ENCODE assay signal across 6 cellular contexts in genomic region chr11:64359712-64360402, GRCh38. TPM values are rescaled to one million over a fixed set of nuclear protein-coding genes. Genes with fewer than 3 reads are reported as not detected.
DNase-seq lines count a peak whose midpoint lies in the region; ATAC-seq and TF ChIP-seq lines count a peak whose summit lies in the region.

No MANE protein-coding gene starts in this region.

- WGBS in heart left ventricle, 4 donors: 66 to 77% (median 75%) methylated on average over 23 to 35 of the region's 35 CpGs

- peak overlapping the region in 10 of 12 donors; percentile 78 to 95 (median 92) for H3K27ac ChIP-seq in heart left ventricle

- no peak for TF ChIP-seq CTCF in heart left ventricle (IDR thresholded peaks at IDR 0.05)

- intact Hi-C loops in heart left ventricle (cut with DNase I) (loop anchor here in 4 of 10 donors (5.0 to 10.0 kb wide), 3 partner anchors 43 to 295 kb away; partner anchors contain the start of genes PRDX5 (in 3 of the 4) and TRMT112 (in 3 of the 4)), left ventricle myocardium superior (cut with micrococcal nuclease) (no loop called here)

- peaks cover 0 to 45% (median 42%) of the 10 kb centered on the region in 9 donors for H3K36me3 ChIP-seq in heart left ventricle

- ATAC-seq in heart left ventricle (no peak), left ventricle myocardium superior (no peak), GM19397 (IDR thresholded peaks at IDR 0.05; ENCODE audit: unreplicated experiment) (no peak)

- no peaks in the 10 kb centered on the region for H3K9me3 ChIP-seq in heart left ventricle

- TF ChIP-seq POLR2A in heart left ventricle (IDR thresholded peaks at IDR 0.05): no peak

- H3K4me1 ChIP-seq in heart left ventricle: peaks cover 3 to 47% (median 30%) of the 10 kb centered on the region in 12 donors

- peak overlapping the region; percentile 68 to 94 (median 84) for H3K4me3 ChIP-seq in heart left ventricle

- DNase-seq in heart left ventricle (peak in 1 of 5 donors; percentile 34), left ventricle myocardium superior (no peak), nucleus accumbens (lab: John Stamatoyannopoulos, UW) (peak in 39 of 56 donors; percentile 15 to 86 (median 61)), OCI-M1 (lab: John Stamatoyannopoulos, UW) (no peak)
- peak; percentile 24 for DNase-seq in central memory CD4-positive, alpha-beta T cell

- H3K27me3 ChIP-seq in heart left ventricle: no peaks in the 10 kb centered on the region

RNA-seq across cellular contexts. Expression of gene RPS6KA4, which starts 0.9 kb away (rescaled TPM):
- total RNA-seq in heart left ventricle (10 to 100 TPM; 12.8 to 32.5 (median 18.3) TPM), left ventricle myocardium superior (15.1 TPM)
- polyA plus RNA-seq in heart left ventricle: 10 to 100 TPM; 15.0 to 30.4 TPM

RNA-seq across cellular contexts. Expression of gene CCDC88B, which starts 19.9 kb away (rescaled TPM):
- total RNA-seq in heart left ventricle (10 to 100 TPM in 1 of 9 donors, 1 to 10 TPM in 8; 4.1 to 16.2 (median 7.3) TPM), left ventricle myocardium superior (7.2 TPM)
- polyA plus RNA-seq in heart left ventricle: 10 to 100 TPM in 1 of 2 donors, 1 to 10 TPM in 1; 8.1 to 24.0 TPM

RNA-seq across cellular contexts. Expression of gene PRDX5, which starts 41.9 kb away (rescaled TPM):
- 100 to 1,000 TPM; 220 to 561 (median 290) TPM for total RNA-seq in heart left ventricle
- 100 to 1,000 TPM; 385 to 882 TPM for polyA plus RNA-seq in heart left ventricle
- 362 TPM for total RNA-seq in left ventricle myocardium superior

RNA-seq across cellular contexts. Expression of gene TRMT112, which starts 42.5 kb away (rescaled TPM):
- total RNA-seq in heart left ventricle (100 to 1,000 TPM in 4 of 9 donors, 10 to 100 TPM in 5; 80.0 to 169 (median 95.6) TPM), left ventricle myocardium superior (83.4 TPM)
- 100 to 1,000 TPM; 172 to 186 TPM for polyA plus RNA-seq in heart left ventricle

RNA-seq across cellular contexts. Expression of gene ESRRA, which starts 54.5 kb away (rescaled TPM):
- total RNA-seq in heart left ventricle (100 to 1,000 TPM in 8 of 9 donors, 10 to 100 TPM in 1; 94.0 to 291 (median 145) TPM), left ventricle myocardium superior (256 TPM)
- 100 to 1,000 TPM; 217 to 260 TPM for polyA plus RNA-seq in heart left ventricle

Comparison
In these comparisons a context has a peak if more than half of its experiments do, and no peak if none do; other contexts are left out.
1. DNase-seq: peak in central memory CD4-positive, alpha-beta T cell (single experiment) and nucleus accumbens (39 of 56); none in left ventricle myocardium superior (single experiment) and OCI-M1 (single experiment).